ENCODE assay signal across 35 cellular contexts in genomic region chr13:97716746-97717145, GRCh38.
"Had no signal": no experiment of that assay in that cellular context is flagged by ENCODE, and none has a peak within 500 bp of the region (broad histone marks: within the 10 kb centered on the region; RNA-seq: fewer than 3 reads in every experiment).

No MANE protein-coding gene starts in this region.

- H3K4me3 ChIP-seq: ascending aorta had no signal

- H3K4me1 Mint-ChIP-seq: activated CD4-positive, alpha-beta memory T cell treated with anti-CD3 and anti-CD28 coated beads, Interleukin-2, amount 10 ng/mL, durations not matched to agents 7 days and 5 days; activated CD4-positive, alpha-beta T cell treated with anti-CD3 and anti-CD28 coated beads for 36 hours; activated CD4-positive, alpha-beta T cell treated with anti-CD3 and anti-CD28 coated beads, Interleukin-2, amount 10 ng/mL, durations not matched to agents 7 days and 5 days; activated CD8-positive, alpha-beta memory T cell treated with anti-CD3 and anti-CD28 coated beads, Interleukin-2, amount 10 ng/mL, durations not matched to agents 7 days and 5 days; activated naive CD4-positive, alpha-beta T cell treated with anti-CD3 and anti-CD28 coated beads, Interleukin-2, amount 10 ng/mL, durations not matched to agents 7 days and 5 days; activated naive CD4-positive, alpha-beta T cell treated with anti-CD3 and anti-CD28 coated beads, Interleukin-2, amount 50 U/mL, for 24 hours; activated naive CD8-positive, alpha-beta T cell treated with anti-CD3 and anti-CD28 coated beads, Interleukin-2, amount 10 ng/mL, durations not matched to agents 7 days and 5 days; activated naive CD8-positive, alpha-beta T cell treated with anti-CD3 and anti-CD28 coated beads, Interleukin-2, amount 50 U/mL, for 24 hours; brain; WTC11 had no signal

- H3K27ac Mint-ChIP-seq: activated CD4-positive, alpha-beta memory T cell treated with anti-CD3 and anti-CD28 coated beads, Interleukin-2, amount 10 ng/mL, durations not matched to agents 7 days and 5 days; activated CD4-positive, alpha-beta T cell treated with anti-CD3 and anti-CD28 coated beads for 36 hours; activated CD4-positive, alpha-beta T cell treated with anti-CD3 and anti-CD28 coated beads, Interleukin-2, amount 10 ng/mL, durations not matched to agents 7 days and 5 days; activated CD8-positive, alpha-beta memory T cell treated with anti-CD3 and anti-CD28 coated beads, Interleukin-2, amount 10 ng/mL, durations not matched to agents 7 days and 5 days; activated CD8-positive, alpha-beta T cell treated with anti-CD3 and anti-CD28 coated beads, Interleukin-2, amount 10 ng/mL, durations not matched to agents 7 days and 5 days; activated naive CD4-positive, alpha-beta T cell treated with anti-CD3 and anti-CD28 coated beads, Interleukin-2, amount 10 ng/mL, durations not matched to agents 7 days and 5 days; activated naive CD4-positive, alpha-beta T cell treated with anti-CD3 and anti-CD28 coated beads, Interleukin-2, amount 50 U/mL, for 24 hours; activated naive CD8-positive, alpha-beta T cell; activated naive CD8-positive, alpha-beta T cell treated with anti-CD3 and anti-CD28 coated beads, Interleukin-2, amount 10 ng/mL, durations not matched to agents 7 days and 5 days; activated naive CD8-positive, alpha-beta T cell treated with anti-CD3 and anti-CD28 coated beads, Interleukin-2, amount 50 U/mL, for 24 hours; activated T-cell treated with anti-CD3 and anti-CD28 coated beads, Interleukin-2, amount 50 U/mL, for 24 hours; activated T-helper 2 cell treated with anti-CD3 and anti-CD28 coated beads, Interferon-gamma antibody, Interleukin-2, Interleukin-4, amounts not matched to agents 10 μg/mL and 5 μg/mL and 100 μg/mL, durations not matched to agents 14 hours and 24 hours and 36 hours; brain; T-helper 1 cell treated with Interleukin-12 subunit alpha and Interleukin-12 subunit beta and Interleukin-4 antibody, amounts not matched to agents 30 μg/mL and 1 μg/mL, for 36 hours; T-helper 2 cell treated with Interferon-gamma antibody and Interleukin-4, amounts not matched to agents 5 μg/mL and 100 μg/mL, for 36 hours; WTC11 had no signal

- H3K4me3 Mint-ChIP-seq: activated CD4-positive, alpha-beta memory T cell treated with anti-CD3 and anti-CD28 coated beads, Interleukin-2, amount 10 ng/mL, durations not matched to agents 7 days and 5 days; activated CD4-positive, alpha-beta T cell treated with anti-CD3 and anti-CD28 coated beads for 36 hours; activated CD4-positive, alpha-beta T cell treated with anti-CD3 and anti-CD28 coated beads, Interleukin-2, amount 10 ng/mL, durations not matched to agents 7 days and 5 days; activated CD8-positive, alpha-beta memory T cell treated with anti-CD3 and anti-CD28 coated beads, Interleukin-2, amount 10 ng/mL, durations not matched to agents 7 days and 5 days; activated CD8-positive, alpha-beta T cell treated with anti-CD3 and anti-CD28 coated beads, Interleukin-2, amount 10 ng/mL, durations not matched to agents 7 days and 5 days; activated naive CD4-positive, alpha-beta T cell treated with anti-CD3 and anti-CD28 coated beads, Interleukin-2, amount 10 ng/mL, durations not matched to agents 7 days and 5 days; activated naive CD4-positive, alpha-beta T cell treated with anti-CD3 and anti-CD28 coated beads, Interleukin-2, amount 50 U/mL, for 24 hours; activated naive CD8-positive, alpha-beta T cell; activated naive CD8-positive, alpha-beta T cell treated with anti-CD3 and anti-CD28 coated beads, Interleukin-2, amount 10 ng/mL, durations not matched to agents 7 days and 5 days; activated naive CD8-positive, alpha-beta T cell treated with anti-CD3 and anti-CD28 coated beads, Interleukin-2, amount 50 U/mL, for 24 hours; activated T-cell treated with anti-CD3 and anti-CD28 coated beads, Interleukin-2, amount 50 U/mL, for 24 hours; brain; T-helper 1 cell treated with Interleukin-12 subunit alpha and Interleukin-12 subunit beta and Interleukin-4 antibody, amounts not matched to agents 30 μg/mL and 1 μg/mL, for 36 hours; T-helper 2 cell treated with Interferon-gamma antibody and Interleukin-4, amounts not matched to agents 5 μg/mL and 100 μg/mL, for 36 hours; WTC11 had no signal

- H3K36me3 Mint-ChIP-seq: activated CD8-positive, alpha-beta memory T cell treated with anti-CD3 and anti-CD28 coated beads, Interleukin-2, amount 10 ng/mL, durations not matched to agents 7 days and 5 days; activated naive CD4-positive, alpha-beta T cell treated with anti-CD3 and anti-CD28 coated beads, Interleukin-2, amount 10 ng/mL, durations not matched to agents 7 days and 5 days; activated naive CD4-positive, alpha-beta T cell treated with anti-CD3 and anti-CD28 coated beads, Interleukin-2, amount 50 U/mL, for 24 hours; activated naive CD8-positive, alpha-beta T cell; activated naive CD8-positive, alpha-beta T cell treated with anti-CD3 and anti-CD28 coated beads, Interleukin-2, amount 10 ng/mL, durations not matched to agents 7 days and 5 days; brain; WTC11 had no signal

- H3K36me3 ChIP-seq: ascending aorta, WERI-Rb-1 had no signal

- H3K27me3 Mint-ChIP-seq: activated CD4-positive, alpha-beta memory T cell treated with anti-CD3 and anti-CD28 coated beads, Interleukin-2, amount 10 ng/mL, durations not matched to agents 7 days and 5 days; activated CD4-positive, alpha-beta T cell treated with anti-CD3 and anti-CD28 coated beads, Interleukin-2, amount 10 ng/mL, durations not matched to agents 7 days and 5 days; activated CD8-positive, alpha-beta memory T cell treated with anti-CD3 and anti-CD28 coated beads, Interleukin-2, amount 10 ng/mL, durations not matched to agents 7 days and 5 days; activated naive CD4-positive, alpha-beta T cell treated with anti-CD3 and anti-CD28 coated beads, Interleukin-2, amount 10 ng/mL, durations not matched to agents 7 days and 5 days; activated naive CD4-positive, alpha-beta T cell treated with anti-CD3 and anti-CD28 coated beads, Interleukin-2, amount 50 U/mL, for 24 hours; activated T-cell treated with anti-CD3 and anti-CD28 coated beads, Interleukin-2, amount 50 U/mL, for 24 hours; brain had no signal

- DNase-seq: activated CD4-positive, alpha-beta memory T cell treated with anti-CD3 and anti-CD28 coated beads, Interleukin-2, amount 10 ng/mL, durations not matched to agents 7 days and 5 days; activated CD4-positive, alpha-beta T cell treated with anti-CD3 and anti-CD28 coated beads for 1 hour; activated CD4-positive, alpha-beta T cell treated with anti-CD3 and anti-CD28 coated beads for 36 hours; activated CD4-positive, alpha-beta T cell treated with anti-CD3 and anti-CD28 coated beads for 48 hours; activated CD4-positive, alpha-beta T cell treated with anti-CD3 and anti-CD28 coated beads, Interleukin-2, amount 10 ng/mL, durations not matched to agents 7 days and 5 days; activated CD4-positive, alpha-beta T cell treated with anti-CD3 and anti-CD28 coated beads, Interleukin-2, amount 50 U/mL, for 48 hours; activated CD4-positive, CD25-positive, alpha-beta regulatory T cell; activated CD8-positive, alpha-beta memory T cell treated with anti-CD3 and anti-CD28 coated beads for 24 hours; activated CD8-positive, alpha-beta memory T cell treated with anti-CD3 and anti-CD28 coated beads, Interleukin-2, amount 10 ng/mL, durations not matched to agents 7 days and 5 days; activated CD8-positive, alpha-beta memory T cell treated with anti-CD3 and anti-CD28 coated beads, Interleukin-2, amount 50 U/mL, for 48 hours; activated CD8-positive, alpha-beta T cell treated with anti-CD3 and anti-CD28 coated beads, Interleukin-2, amount 10 ng/mL, durations not matched to agents 7 days and 5 days; activated effector memory CD4-positive, alpha-beta T cell treated with Interleukin-2 at 50 U/mL for 16 hours; activated gamma-delta T cell; activated naive CD4-positive, alpha-beta T cell treated with anti-CD3 and anti-CD28 coated beads, Interleukin-2, amount 10 ng/mL, durations not matched to agents 7 days and 5 days; activated naive CD4-positive, alpha-beta T cell treated with Interleukin-2 at 50 U/mL for 16 hours; activated naive CD8-positive, alpha-beta T cell treated with anti-CD3 and anti-CD28 coated beads, Interleukin-2, amount 10 ng/mL, durations not matched to agents 7 days and 5 days; activated naive CD8-positive, alpha-beta T cell treated with anti-CD3 and anti-CD28 coated beads, Interleukin-2, amount 50 U/mL, for 24 hours; activated T-cell treated with anti-CD3 and anti-CD28 coated beads, Interleukin-2, amount 50 U/mL, for 24 hours; activated T-cell treated with anti-CD3 and anti-CD28 coated beads, Interleukin-2, amount 50 U/mL, for 48 hours; amygdala; anterior cingulate cortex; central memory CD4-positive, alpha-beta T cell; T-helper 1 cell; T-helper 2 cell; T-helper 9 cell; WERI-Rb-1 had no signal

- H3K27me3 ChIP-seq: ascending aorta had no signal

- ATAC-seq: activated CD4-positive, alpha-beta T cell treated with anti-CD3 and anti-CD28 coated beads for 36 hours; activated CD4-positive, CD25-positive, alpha-beta regulatory T cell treated with anti-CD3 and anti-CD28 coated beads, Interleukin-2, amount 50 U/mL, for 24 hours; activated CD8-positive, alpha-beta memory T cell treated with anti-CD3 and anti-CD28 coated beads, Interleukin-2, amount 10 ng/mL, durations not matched to agents 7 days and 5 days; activated CD8-positive, alpha-beta T cell treated with anti-CD3 and anti-CD28 coated beads, Interleukin-2, amount 10 ng/mL, durations not matched to agents 7 days and 5 days; activated naive CD8-positive, alpha-beta T cell treated with anti-CD3 and anti-CD28 coated beads, Interleukin-2, amount 50 U/mL, for 24 hours; WTC11 had no signal

- H3K27ac ChIP-seq: ascending aorta, WERI-Rb-1 had no signal

- H3K9me3 Mint-ChIP-seq: activated CD4-positive, alpha-beta memory T cell treated with anti-CD3 and anti-CD28 coated beads, Interleukin-2, amount 10 ng/mL, durations not matched to agents 7 days and 5 days; activated CD4-positive, alpha-beta T cell treated with anti-CD3 and anti-CD28 coated beads, Interleukin-2, amount 10 ng/mL, durations not matched to agents 7 days and 5 days; activated naive CD4-positive, alpha-beta T cell treated with anti-CD3 and anti-CD28 coated beads, Interleukin-2, amount 10 ng/mL, durations not matched to agents 7 days and 5 days; activated naive CD8-positive, alpha-beta T cell treated with anti-CD3 and anti-CD28 coated beads, Interleukin-2, amount 10 ng/mL, durations not matched to agents 7 days and 5 days; activated T-cell treated with anti-CD3 and anti-CD28 coated beads, Interleukin-2, amount 50 U/mL, for 24 hours; activated T-helper 2 cell treated with anti-CD3 and anti-CD28 coated beads, Interferon-gamma antibody, Interleukin-2, Interleukin-4, amounts not matched to agents 10 μg/mL and 5 μg/mL and 100 μg/mL, durations not matched to agents 14 hours and 24 hours and 36 hours; T-helper 1 cell treated with Interleukin-12 subunit alpha and Interleukin-12 subunit beta and Interleukin-4 antibody, amounts not matched to agents 30 μg/mL and 1 μg/mL, for 36 hours; T-helper 2 cell treated with Interferon-gamma antibody and Interleukin-4, amounts not matched to agents 5 μg/mL and 100 μg/mL, for 36 hours had no signal

- H3K4me1 ChIP-seq: ascending aorta had no signal
